ENCODE assay signal across 1 cellular context in the genomic region with DNA sequence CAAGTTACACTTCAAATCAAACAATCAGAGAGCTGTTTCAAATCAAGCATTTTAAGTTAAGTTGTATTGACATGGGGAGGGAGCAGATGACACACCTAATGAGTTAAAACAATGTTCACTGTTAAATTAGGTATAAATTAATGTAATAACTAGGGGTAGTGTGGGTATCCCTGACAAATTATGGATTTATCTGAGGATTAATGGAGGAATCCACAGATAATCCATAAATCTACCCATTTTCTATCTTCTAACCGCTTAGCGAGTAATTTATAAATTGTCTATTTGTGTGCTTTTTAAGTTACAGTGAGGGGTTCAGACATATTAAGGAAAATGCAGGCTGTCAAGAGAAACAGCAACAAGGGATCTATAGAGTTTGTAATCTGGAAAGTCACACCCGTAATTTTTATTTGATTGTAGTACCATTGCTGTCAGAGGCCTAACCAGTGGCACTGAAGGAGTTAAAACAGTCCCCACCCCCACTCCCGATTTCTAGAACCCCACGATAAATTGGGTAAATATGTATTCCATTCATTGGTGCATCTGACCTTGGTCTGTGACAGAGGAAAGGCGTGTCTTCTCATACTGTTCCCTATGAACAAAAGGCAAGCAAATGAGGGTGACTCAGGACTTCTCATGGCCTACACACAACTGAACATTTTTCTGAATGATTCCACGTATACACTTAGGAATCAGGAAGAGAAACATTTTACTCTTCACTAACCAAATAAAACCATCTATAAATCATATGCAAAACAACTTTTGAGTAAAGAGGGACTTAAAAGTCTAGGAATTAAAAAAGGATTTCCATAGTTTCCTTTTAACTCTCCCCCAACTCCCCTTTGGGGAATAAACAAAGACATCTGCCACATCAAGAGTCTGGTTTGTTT.
TF ChIP-seq lines count a peak whose summit lies in the region.

No MANE protein-coding gene starts in this region.

TF ChIP-seq in K562, 482 proteins besides CTCF, POLR2A, EP300 and RAD21 (continued from another document and continues in another):
- TF ChIP-seq, protein P1, sequence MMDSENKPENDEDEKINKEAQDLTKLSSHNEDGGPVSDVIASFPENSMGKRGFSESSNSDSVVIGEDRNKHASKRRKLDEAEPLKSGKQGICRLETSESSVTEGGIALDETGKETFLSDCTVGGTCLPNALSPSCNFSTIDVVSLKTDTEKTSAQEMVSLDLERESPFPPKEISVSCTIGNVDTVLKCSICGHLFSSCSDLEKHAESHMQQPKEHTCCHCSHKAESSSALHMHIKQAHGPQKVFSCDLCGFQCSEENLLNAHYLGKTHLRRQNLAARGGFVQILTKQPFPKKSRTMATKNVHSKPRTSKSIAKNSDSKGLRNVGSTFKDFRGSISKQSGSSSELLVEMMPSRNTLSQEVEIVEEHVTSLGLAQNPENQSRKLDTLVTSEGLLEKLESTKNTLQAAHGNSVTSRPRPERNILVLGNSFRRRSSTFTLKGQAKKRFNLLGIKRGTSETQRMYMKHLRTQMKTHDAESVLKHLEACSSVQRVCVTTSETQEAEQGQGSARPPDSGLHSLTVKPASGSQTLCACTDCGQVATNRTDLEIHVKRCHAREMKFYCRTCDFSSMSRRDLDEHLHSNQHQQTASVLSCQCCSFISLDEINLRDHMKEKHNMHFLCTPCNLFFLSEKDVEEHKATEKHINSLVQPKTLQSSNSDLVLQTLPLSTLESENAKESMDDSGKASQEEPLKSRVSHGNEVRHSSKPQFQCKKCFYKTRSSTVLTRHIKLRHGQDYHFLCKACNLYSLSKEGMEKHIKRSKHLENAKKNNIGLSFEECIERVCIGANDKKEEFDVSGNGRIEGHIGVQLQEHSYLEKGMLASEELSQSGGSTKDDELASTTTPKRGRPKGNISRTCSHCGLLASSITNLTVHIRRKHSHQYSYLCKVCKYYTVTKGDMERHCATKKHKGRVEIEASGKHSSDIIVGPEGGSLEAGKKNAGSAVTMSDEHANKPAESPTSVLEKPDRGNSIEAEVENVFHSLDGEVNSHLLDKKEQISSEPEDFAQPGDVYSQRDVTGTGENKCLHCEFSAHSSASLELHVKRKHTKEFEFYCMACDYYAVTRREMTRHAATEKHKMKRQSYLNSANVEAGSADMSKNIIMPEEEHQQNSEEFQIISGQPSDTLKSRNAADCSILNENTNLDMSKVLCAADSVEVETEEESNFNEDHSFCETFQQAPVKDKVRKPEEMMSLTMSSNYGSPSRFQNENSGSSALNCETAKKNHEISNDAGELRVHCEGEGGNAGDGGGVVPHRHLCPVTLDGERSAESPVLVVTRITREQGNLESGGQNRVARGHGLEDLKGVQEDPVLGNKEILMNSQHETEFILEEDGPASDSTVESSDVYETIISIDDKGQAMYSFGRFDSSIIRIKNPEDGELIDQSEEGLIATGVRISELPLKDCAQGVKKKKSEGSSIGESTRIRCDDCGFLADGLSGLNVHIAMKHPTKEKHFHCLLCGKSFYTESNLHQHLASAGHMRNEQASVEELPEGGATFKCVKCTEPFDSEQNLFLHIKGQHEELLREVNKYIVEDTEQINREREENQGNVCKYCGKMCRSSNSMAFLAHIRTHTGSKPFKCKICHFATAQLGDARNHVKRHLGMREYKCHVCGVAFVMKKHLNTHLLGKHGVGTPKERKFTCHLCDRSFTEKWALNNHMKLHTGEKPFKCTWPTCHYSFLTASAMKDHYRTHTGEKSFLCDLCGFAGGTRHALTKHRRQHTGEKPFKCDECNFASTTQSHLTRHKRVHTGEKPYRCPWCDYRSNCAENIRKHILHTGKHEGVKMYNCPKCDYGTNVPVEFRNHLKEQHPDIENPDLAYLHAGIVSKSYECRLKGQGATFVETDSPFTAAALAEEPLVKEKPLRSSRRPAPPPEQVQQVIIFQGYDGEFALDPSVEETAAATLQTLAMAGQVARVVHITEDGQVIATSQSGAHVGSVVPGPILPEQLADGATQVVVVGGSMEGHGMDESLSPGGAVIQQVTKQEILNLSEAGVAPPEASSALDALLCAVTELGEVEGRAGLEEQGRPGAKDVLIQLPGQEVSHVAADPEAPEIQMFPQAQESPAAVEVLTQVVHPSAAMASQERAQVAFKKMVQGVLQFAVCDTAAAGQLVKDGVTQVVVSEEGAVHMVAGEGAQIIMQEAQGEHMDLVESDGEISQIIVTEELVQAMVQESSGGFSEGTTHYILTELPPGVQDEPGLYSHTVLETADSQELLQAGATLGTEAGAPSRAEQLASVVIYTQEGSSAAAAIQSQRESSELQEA (IDR thresholded peaks at IDR 0.05; ENCODE audit: low read depth) = no peak
- TF ChIP-seq TBP (optimal IDR thresholded peaks at IDR 0.05; ENCODE audit: low read depth, low read length) = peak; percentile 75
- TF ChIP-seq FOXM1 (IDR thresholded peaks at IDR 0.05; ENCODE audit: low read depth) = peak; percentile 48; the same call in 1 of the 2 replicates
- no peak for TF ChIP-seq FOXM1 (CRISPR knock-in tag; IDR thresholded peaks at IDR 0.05; ENCODE audit: low read depth)
- TF ChIP-seq ZKSCAN3 (CRISPR knock-in tag; IDR thresholded peaks at IDR 0.05) = no peak
- no peak for TF ChIP-seq SREBF2 (CRISPR knock-in tag; IDR thresholded peaks at IDR 0.05)
- TF ChIP-seq, protein P2, sequence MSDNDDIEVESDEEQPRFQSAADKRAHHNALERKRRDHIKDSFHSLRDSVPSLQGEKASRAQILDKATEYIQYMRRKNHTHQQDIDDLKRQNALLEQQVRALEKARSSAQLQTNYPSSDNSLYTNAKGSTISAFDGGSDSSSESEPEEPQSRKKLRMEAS (CRISPR knock-in tag; IDR thresholded peaks at IDR 0.05) = no peak
- TF ChIP-seq CXXC5 (CRISPR knock-in tag; IDR thresholded peaks at IDR 0.05) = peak; percentile 61; the same call in 1 of the 2 replicates
- TF ChIP-seq ZNF354B (CRISPR knock-in tag; IDR thresholded peaks at IDR 0.05) = no peak
- no peak for TF ChIP-seq RFX5 (IDR thresholded peaks at IDR 0.05; ENCODE audit: low read depth, low read length)
- 0 out of 2 replicates have a peak, but pooled peaks have one; percentile 51 for TF ChIP-seq MEF2D (tag; conservative IDR thresholded peaks at IDR 0.05; ENCODE audit: low read depth)
- TF ChIP-seq SPI1 (IDR thresholded peaks at IDR 0.05; ENCODE audit: borderline replicate concordance, low read depth, low read length) = no peak
- TF ChIP-seq, protein P3, sequence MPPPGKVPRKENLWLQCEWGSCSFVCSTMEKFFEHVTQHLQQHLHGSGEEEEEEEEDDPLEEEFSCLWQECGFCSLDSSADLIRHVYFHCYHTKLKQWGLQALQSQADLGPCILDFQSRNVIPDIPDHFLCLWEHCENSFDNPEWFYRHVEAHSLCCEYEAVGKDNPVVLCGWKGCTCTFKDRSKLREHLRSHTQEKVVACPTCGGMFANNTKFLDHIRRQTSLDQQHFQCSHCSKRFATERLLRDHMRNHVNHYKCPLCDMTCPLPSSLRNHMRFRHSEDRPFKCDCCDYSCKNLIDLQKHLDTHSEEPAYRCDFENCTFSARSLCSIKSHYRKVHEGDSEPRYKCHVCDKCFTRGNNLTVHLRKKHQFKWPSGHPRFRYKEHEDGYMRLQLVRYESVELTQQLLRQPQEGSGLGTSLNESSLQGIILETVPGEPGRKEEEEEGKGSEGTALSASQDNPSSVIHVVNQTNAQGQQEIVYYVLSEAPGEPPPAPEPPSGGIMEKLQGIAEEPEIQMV (tag; conservative IDR thresholded peaks at IDR 0.05; ENCODE audit: low read depth) = no peak
- TF ChIP-seq, protein P4, sequence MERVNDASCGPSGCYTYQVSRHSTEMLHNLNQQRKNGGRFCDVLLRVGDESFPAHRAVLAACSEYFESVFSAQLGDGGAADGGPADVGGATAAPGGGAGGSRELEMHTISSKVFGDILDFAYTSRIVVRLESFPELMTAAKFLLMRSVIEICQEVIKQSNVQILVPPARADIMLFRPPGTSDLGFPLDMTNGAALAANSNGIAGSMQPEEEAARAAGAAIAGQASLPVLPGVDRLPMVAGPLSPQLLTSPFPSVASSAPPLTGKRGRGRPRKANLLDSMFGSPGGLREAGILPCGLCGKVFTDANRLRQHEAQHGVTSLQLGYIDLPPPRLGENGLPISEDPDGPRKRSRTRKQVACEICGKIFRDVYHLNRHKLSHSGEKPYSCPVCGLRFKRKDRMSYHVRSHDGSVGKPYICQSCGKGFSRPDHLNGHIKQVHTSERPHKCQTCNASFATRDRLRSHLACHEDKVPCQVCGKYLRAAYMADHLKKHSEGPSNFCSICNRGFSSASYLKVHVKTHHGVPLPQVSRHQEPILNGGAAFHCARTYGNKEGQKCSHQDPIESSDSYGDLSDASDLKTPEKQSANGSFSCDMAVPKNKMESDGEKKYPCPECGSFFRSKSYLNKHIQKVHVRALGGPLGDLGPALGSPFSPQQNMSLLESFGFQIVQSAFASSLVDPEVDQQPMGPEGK (CRISPR knock-in tag; IDR thresholded peaks at IDR 0.05; ENCODE audit: borderline replicate concordance) = no peak
- TF ChIP-seq MTF1 (CRISPR knock-in tag; IDR thresholded peaks at IDR 0.05; ENCODE audit: borderline replicate concordance) = no peak
- no peak for TF ChIP-seq STAT5B (CRISPR knock-in tag; IDR thresholded peaks at IDR 0.05)
- TF ChIP-seq EZH2 (IDR thresholded peaks at IDR 0.05; ENCODE audit: borderline replicate concordance, low read depth, low read length) = no peak
- TF ChIP-seq FIP1L1 (IDR thresholded peaks at IDR 0.05; ENCODE audit: low read depth, low read length, poor library complexity, severe bottlenecking) = no peak
- no peak for TF ChIP-seq PHF20 (IDR thresholded peaks at IDR 0.05; ENCODE audit: partially characterized antibody)
- TF ChIP-seq, protein P5, sequence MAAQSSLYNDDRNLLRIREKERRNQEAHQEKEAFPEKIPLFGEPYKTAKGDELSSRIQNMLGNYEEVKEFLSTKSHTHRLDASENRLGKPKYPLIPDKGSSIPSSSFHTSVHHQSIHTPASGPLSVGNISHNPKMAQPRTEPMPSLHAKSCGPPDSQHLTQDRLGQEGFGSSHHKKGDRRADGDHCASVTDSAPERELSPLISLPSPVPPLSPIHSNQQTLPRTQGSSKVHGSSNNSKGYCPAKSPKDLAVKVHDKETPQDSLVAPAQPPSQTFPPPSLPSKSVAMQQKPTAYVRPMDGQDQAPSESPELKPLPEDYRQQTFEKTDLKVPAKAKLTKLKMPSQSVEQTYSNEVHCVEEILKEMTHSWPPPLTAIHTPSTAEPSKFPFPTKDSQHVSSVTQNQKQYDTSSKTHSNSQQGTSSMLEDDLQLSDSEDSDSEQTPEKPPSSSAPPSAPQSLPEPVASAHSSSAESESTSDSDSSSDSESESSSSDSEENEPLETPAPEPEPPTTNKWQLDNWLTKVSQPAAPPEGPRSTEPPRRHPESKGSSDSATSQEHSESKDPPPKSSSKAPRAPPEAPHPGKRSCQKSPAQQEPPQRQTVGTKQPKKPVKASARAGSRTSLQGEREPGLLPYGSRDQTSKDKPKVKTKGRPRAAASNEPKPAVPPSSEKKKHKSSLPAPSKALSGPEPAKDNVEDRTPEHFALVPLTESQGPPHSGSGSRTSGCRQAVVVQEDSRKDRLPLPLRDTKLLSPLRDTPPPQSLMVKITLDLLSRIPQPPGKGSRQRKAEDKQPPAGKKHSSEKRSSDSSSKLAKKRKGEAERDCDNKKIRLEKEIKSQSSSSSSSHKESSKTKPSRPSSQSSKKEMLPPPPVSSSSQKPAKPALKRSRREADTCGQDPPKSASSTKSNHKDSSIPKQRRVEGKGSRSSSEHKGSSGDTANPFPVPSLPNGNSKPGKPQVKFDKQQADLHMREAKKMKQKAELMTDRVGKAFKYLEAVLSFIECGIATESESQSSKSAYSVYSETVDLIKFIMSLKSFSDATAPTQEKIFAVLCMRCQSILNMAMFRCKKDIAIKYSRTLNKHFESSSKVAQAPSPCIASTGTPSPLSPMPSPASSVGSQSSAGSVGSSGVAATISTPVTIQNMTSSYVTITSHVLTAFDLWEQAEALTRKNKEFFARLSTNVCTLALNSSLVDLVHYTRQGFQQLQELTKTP (IDR thresholded peaks at IDR 0.05; ENCODE audit: low read depth in 1 of 2, partially characterized antibody in 2 of 2) = peak; percentile 83 to 85
- no peak for TF ChIP-seq PRPF4 (IDR thresholded peaks at IDR 0.05; ENCODE audit: insufficient read depth, low read depth, low read length, poor library complexity, severe bottlenecking)
- TF ChIP-seq NR2C2 (CRISPR knock-in tag; IDR thresholded peaks at IDR 0.05) = no peak
- no peak for TF ChIP-seq NR2C2 (tag; IDR thresholded peaks at IDR 0.05)
- TF ChIP-seq MTA2 (IDR thresholded peaks at IDR 0.05; ENCODE audit: low read depth) = no peak; the same call in 1 of the 2 replicates
- peak; percentile 27 for TF ChIP-seq RBM22 (IDR thresholded peaks at IDR 0.05; ENCODE audit: low read depth, low read length, poor library complexity, severe bottlenecking)
- no peak for TF ChIP-seq ZNF24 (IDR thresholded peaks at IDR 0.05)
- TF ChIP-seq ZNF311 (CRISPR knock-in tag; IDR thresholded peaks at IDR 0.05) = 0 out of 2 replicates have a peak, but pooled peaks have one; percentile 19
- TF ChIP-seq MAZ (CRISPR knock-in tag; conservative IDR thresholded peaks at IDR 0.05 in 1 of 2, IDR thresholded peaks at IDR 0.05 in 1 of 2) = peak; percentile 20 to 50; a peak in 1 of 4 replicates
- TF ChIP-seq NCOA2 (IDR thresholded peaks at IDR 0.05; ENCODE audit: partially characterized antibody in 2 of 2) = no peak
- no peak for TF ChIP-seq ETS2 (tag; IDR thresholded peaks at IDR 0.05; ENCODE audit: borderline replicate concordance, poor library complexity, severe bottlenecking)
- TF ChIP-seq DMBX1 (CRISPR knock-in tag; IDR thresholded peaks at IDR 0.05; ENCODE audit: borderline replicate concordance) = no peak
- TF ChIP-seq GABPB1 (CRISPR knock-in tag; IDR thresholded peaks at IDR 0.05) = no peak
- TF ChIP-seq, protein P6, sequence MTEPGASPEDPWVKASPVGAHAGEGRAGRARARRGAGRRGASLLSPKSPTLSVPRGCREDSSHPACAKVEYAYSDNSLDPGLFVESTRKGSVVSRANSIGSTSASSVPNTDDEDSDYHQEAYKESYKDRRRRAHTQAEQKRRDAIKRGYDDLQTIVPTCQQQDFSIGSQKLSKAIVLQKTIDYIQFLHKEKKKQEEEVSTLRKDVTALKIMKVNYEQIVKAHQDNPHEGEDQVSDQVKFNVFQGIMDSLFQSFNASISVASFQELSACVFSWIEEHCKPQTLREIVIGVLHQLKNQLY (CRISPR knock-in tag; conservative IDR thresholded peaks at IDR 0.05) = no peak
- no peak for TF ChIP-seq CHD4 (IDR thresholded peaks at IDR 0.05; ENCODE audit: insufficient read depth, insufficient replicate concordance, low read depth, low read length, poor library complexity, severe bottlenecking)
- TF ChIP-seq RAD51 (IDR thresholded peaks at IDR 0.05; ENCODE audit: borderline replicate concordance, low read depth) = peak; percentile 44; the same call in 1 of the 2 replicates
- TF ChIP-seq SOX6 (IDR thresholded peaks at IDR 0.05) = peak; percentile 88
- TF ChIP-seq, protein P7, sequence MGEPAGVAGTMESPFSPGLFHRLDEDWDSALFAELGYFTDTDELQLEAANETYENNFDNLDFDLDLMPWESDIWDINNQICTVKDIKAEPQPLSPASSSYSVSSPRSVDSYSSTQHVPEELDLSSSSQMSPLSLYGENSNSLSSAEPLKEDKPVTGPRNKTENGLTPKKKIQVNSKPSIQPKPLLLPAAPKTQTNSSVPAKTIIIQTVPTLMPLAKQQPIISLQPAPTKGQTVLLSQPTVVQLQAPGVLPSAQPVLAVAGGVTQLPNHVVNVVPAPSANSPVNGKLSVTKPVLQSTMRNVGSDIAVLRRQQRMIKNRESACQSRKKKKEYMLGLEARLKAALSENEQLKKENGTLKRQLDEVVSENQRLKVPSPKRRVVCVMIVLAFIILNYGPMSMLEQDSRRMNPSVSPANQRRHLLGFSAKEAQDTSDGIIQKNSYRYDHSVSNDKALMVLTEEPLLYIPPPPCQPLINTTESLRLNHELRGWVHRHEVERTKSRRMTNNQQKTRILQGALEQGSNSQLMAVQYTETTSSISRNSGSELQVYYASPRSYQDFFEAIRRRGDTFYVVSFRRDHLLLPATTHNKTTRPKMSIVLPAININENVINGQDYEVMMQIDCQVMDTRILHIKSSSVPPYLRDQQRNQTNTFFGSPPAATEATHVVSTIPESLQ (CRISPR knock-in tag; IDR thresholded peaks at IDR 0.05) = no peak
- peak; percentile 67 for TF ChIP-seq JUN (IDR thresholded peaks at IDR 0.05; ENCODE audit: borderline replicate concordance, low read depth, low read length)
- no peak for TF ChIP-seq JUN (CRISPR knock-in tag; IDR thresholded peaks at IDR 0.05; ENCODE audit: borderline replicate concordance)
- TF ChIP-seq CEBPB (tag; IDR thresholded peaks at IDR 0.05) = no peak
- TF ChIP-seq TCF3 (CRISPR knock-in tag; IDR thresholded peaks at IDR 0.05) = no peak; the same call in 1 of the 2 replicates
